ENCODE assay signal across 21 cellular contexts in genomic region chr16:53933407-53933806, GRCh38.
DNase-seq lines count a peak whose midpoint lies in the region; ATAC-seq, FAIRE-seq and TF ChIP-seq lines count a peak whose summit lies in the region.
"Had no signal": no experiment of that assay in that cellular context is flagged by ENCODE, and none has a peak within 500 bp of the region (broad histone marks: within the 10 kb centered on the region; RNA-seq: fewer than 3 reads in every experiment).

No MANE protein-coding gene starts in this region.

- no peaks in the 10 kb centered on the region for H3K9me3 ChIP-seq in left lung
- H3K9me3 ChIP-seq: BLaER1, SJCRH30 had no signal

- H3K9me3 Mint-ChIP-seq in activated T-helper 17 cell treated with anti-CD3 and anti-CD28 coated beads, Interleukin-2, amount 50 U/mL, for 72 hours = no peaks in the 10 kb centered on the region

- peaks cover 45% of the 10 kb centered on the region for H3K36me3 Mint-ChIP-seq in activated T-helper 17 cell treated with anti-CD3 and anti-CD28 coated beads, Interleukin-2, amount 50 U/mL, for 72 hours (ENCODE audit: low read depth)

- H3K27ac Mint-ChIP-seq in activated T-helper 17 cell treated with anti-CD3 and anti-CD28 coated beads, Interleukin-2, amount 50 U/mL, for 72 hours = no peak overlapping the region
- H3K27ac Mint-ChIP-seq: CD8-positive, alpha-beta T cell had no signal

- peak; percentile 88 for ATAC-seq in left lung
- ATAC-seq in HG03039 (IDR thresholded peaks at IDR 0.05; ENCODE audit: unreplicated experiment) = no peak
- no peak for ATAC-seq in activated T-helper 17 cell treated with anti-CD3 and anti-CD28 coated beads, Interleukin-2, amount 50 U/mL, for 72 hours (replicated peaks)
- ATAC-seq: CD8-positive, alpha-beta T cell; HCT116 had no signal

- no peaks in the 10 kb centered on the region for H3K27me3 ChIP-seq in left lung
- H3K27me3 ChIP-seq: BLaER1, SJCRH30 had no signal

- TF ChIP-seq CTCF in left lung (IDR thresholded peaks at IDR 0.05) = no peak

- H3K36me3 ChIP-seq in left lung = peaks cover 0 to 14% of the 10 kb centered on the region in 2 donors

- no peaks in the 10 kb centered on the region for H3K4me1 ChIP-seq in left lung
- H3K4me1 ChIP-seq: BLaER1, SJCRH30 had no signal

- H3K4me3 ChIP-seq in left lung = no peak overlapping the region
- H3K4me3 ChIP-seq: BLaER1, GM23248, SJCRH30 had no signal

- intact Hi-C loops in left lung (cut with DNase I) = no loop called here

- no peaks in the 10 kb centered on the region for H3K27me3 Mint-ChIP-seq in activated T-helper 17 cell treated with anti-CD3 and anti-CD28 coated beads, Interleukin-2, amount 50 U/mL, for 72 hours

- no peak for FAIRE-seq in frontal cortex (lab: Jason Lieb, UNC)
- FAIRE-seq: A204.1, GM12891 had no signal

- H3K27ac ChIP-seq in left lung = peak overlapping the region in 1 of 2 donors; percentile 29
- H3K27ac ChIP-seq: BLaER1, GM23248, SJCRH30 had no signal

- DNase-seq in NCI-H1105 treated with DMSO at 0.1 percent for 48 hours (lab: John Stamatoyannopoulos, UW) (peak; percentile 42), NCI-H1105 (lab: John Stamatoyannopoulos, UW) (no peak), DMS53 (lab: John Stamatoyannopoulos, UW) (peak; percentile 57), NCI-H2227 (lab: John Stamatoyannopoulos, UW; ENCODE audit: unreplicated experiment) (peak; percentile 46), left lung (no peak), frontal cortex (ENCODE audit: low spot score in 2 of 2) (no peak)
- DNase-seq: CD8-positive, alpha-beta T cell; GF-D8; GM23248; KBM-7; MV-4-11; NCI-H187 treated with DMSO at 0.1 percent for 48 hours; NCI-H524 treated with DMSO at 0.1 percent for 48 hours; NK-92 treated with Interleukin-12 subunit alpha and Interleukin-12 subunit beta, amount 100 ng/mL, for 24 hours; SJCRH30 had no signal

- H3K4me1 Mint-ChIP-seq in activated T-helper 17 cell treated with anti-CD3 and anti-CD28 coated beads, Interleukin-2, amount 50 U/mL, for 72 hours = no peaks in the 10 kb centered on the region

- H3K4me3 Mint-ChIP-seq in activated T-helper 17 cell treated with anti-CD3 and anti-CD28 coated beads, Interleukin-2, amount 50 U/mL, for 72 hours = no peak overlapping the region
- H3K4me3 Mint-ChIP-seq: CD8-positive, alpha-beta T cell had no signal

Comparison
In these comparisons a context has a peak if more than half of its experiments do, and no peak if none do; other contexts are left out.
1. DNase-seq: peak in NCI-H1105 treated with DMSO at 0.1 percent for 48 hours (single experiment), DMS53 (single experiment) and NCI-H2227 (single experiment); none in NCI-H1105 (single experiment), left lung (0 of 2) and frontal cortex (0 of 2).